ENCODE assay signal across 19 cellular contexts in genomic region chr5:119136666-119137318, GRCh38.
A peak's percentile ranks its signal among the peaks of the same experiment; 100 is the strongest.
DNase-seq lines count a peak whose midpoint lies in the region; ATAC-seq, FAIRE-seq and TF ChIP-seq lines count a peak whose summit lies in the region.
"Had no signal": no experiment of that assay in that cellular context is flagged by ENCODE, and none has a peak within 500 bp of the region (broad histone marks: within the 10 kb centered on the region; RNA-seq: fewer than 3 reads in every experiment).

No MANE protein-coding gene starts in this region.

- H3K9ac ChIP-seq in GM12878 (ENCODE audit: control insufficient read depth, insufficient read depth, low read length) (no peak overlapping the region), H1 (replicated peaks in 1 of 4; ENCODE audit: extremely low read depth in 1 of 4, low read depth in 3 of 4, low read length in 3 of 4) (no peak overlapping the region), neuronal stem cell (ENCODE audit: low read depth, low read length, poor library complexity) (no peak overlapping the region), HepG2 (ENCODE audit: insufficient read depth, low read depth, low read length) (no peak overlapping the region)

- intact Hi-C loops in GM12878 (cut with micrococcal nuclease; ENCODE audit: unreplicated experiment) (no loop called here), HepG2 (cut with micrococcal nuclease; ENCODE audit: unreplicated experiment) (no loop called here)

- H3K4me1 ChIP-seq in GM12878 (ENCODE audit: control insufficient read depth, insufficient read depth, low read length) (no peaks in the 10 kb centered on the region), H1 (replicated peaks in 1 of 4; ENCODE audit: control insufficient read depth in 3 of 4, insufficient read depth in 4 of 4, low read length in 3 of 4) (no peaks in the 10 kb centered on the region), neuronal stem cell (ENCODE audit: control insufficient read depth in 2 of 2, insufficient read depth in 1 of 2, low read depth in 1 of 2, low read length in 2 of 2) (no peaks in the 10 kb centered on the region), HepG2 (ENCODE audit: insufficient read depth, low read length) (no peaks in the 10 kb centered on the region), small intestine (ENCODE audit: control insufficient read depth in 2 of 2, insufficient read depth in 1 of 2, low read depth in 1 of 2, low read length in 1 of 2) (no peaks in the 10 kb centered on the region)
- H3K4me1 ChIP-seq: Caco-2 had no signal

- H3K18ac ChIP-seq in H1 (ENCODE audit: extremely low read depth, low read length) (no peak overlapping the region), neuronal stem cell (ENCODE audit: low read length) (no peak overlapping the region)

- no peak overlapping the region for H2BK5ac ChIP-seq in H1 (ENCODE audit: low read depth, low read length)
- H2BK5ac ChIP-seq in neuronal stem cell (ENCODE audit: low read length), result peak overlapping the region; percentile 24

- H4K5ac ChIP-seq in H1 (ENCODE audit: insufficient read length, low read depth, low read length), result no peak overlapping the region

- no peak overlapping the region for H2BK20ac ChIP-seq in H1 (ENCODE audit: low read length)

- CTCF ChIA-PET in GM12878 (lab: Yijun Ruan, JAX), result no interaction called here
- CTCF ChIA-PET in H1 (lab: Charles Lee; ENCODE audit: partially characterized antibody), result no interaction called here
- CTCF ChIA-PET in HepG2 (lab: Yijun Ruan, JAX; ENCODE audit: low intra/inter-chr PET ratio, low total read pairs), result no interaction called here

- H3K9me3 ChIP-seq in GM12878 (replicated peaks; ENCODE audit: control insufficient read depth, insufficient read depth, low read length), result peaks cover 22% of the 10 kb centered on the region
- peaks cover 49% of the 10 kb centered on the region in 2 experiments for H3K9me3 ChIP-seq in H1 (ENCODE audit: insufficient read depth in 2 of 2, low read depth in 1 of 2, low read length in 1 of 2)
- peaks cover 10 to 48% of the 10 kb centered on the region in 2 donors for H3K9me3 ChIP-seq in neuronal stem cell (replicated peaks in 1 of 2; ENCODE audit: control insufficient read depth in 2 of 2, insufficient read depth in 1 of 2, low read depth in 1 of 2, low read length in 2 of 2)
- H3K9me3 ChIP-seq in HepG2 (ENCODE audit: low read length), result peaks cover 18% of the 10 kb centered on the region
- H3K9me3 ChIP-seq in small intestine (ENCODE audit: control insufficient read depth, low read depth), result no peaks in the 10 kb centered on the region

- DNase-seq in GM12878 (ENCODE audit: low read depth, low spot score), result no peak
- DNase-seq in H1 (ENCODE audit: low read depth in 1 of 2, low spot score in 2 of 2), result no peak
- DNase-seq in neuronal stem cell (ENCODE audit: low spot score), result no peak
- no peak for DNase-seq in HepG2 (ENCODE audit: low spot score)
- DNase-seq in small intestine, result no peak
- DNase-seq: ACHN; AML-193; Caco-2; CD4-positive, alpha-beta T cell; GOT3; H9 had no signal

- WGBS in GM12878 (ENCODE audit: insufficient coverage, insufficient replicate concordance, low lambda C conversion rate, missing lambda C conversion rate), result 96% methylated on average over 7 of the region's 7 CpGs
- WGBS in H1 (ENCODE audit: extremely low coverage in 1 of 2, insufficient coverage in 1 of 2, insufficient read length in 1 of 2, insufficient replicate concordance in 2 of 2, low coverage in 1 of 2, low lambda C conversion rate in 2 of 2, missing lambda C conversion rate in 1 of 2), 2 experiments, result 96% methylated on average over 7 of the region's 7 CpGs; no CpG with 5 or more reads in 1 of the 2 experiments
- no CpG with 5 or more reads among the region's 7 CpGs for WGBS in neuronal stem cell (ENCODE audit: extremely low coverage in 2 of 2, insufficient read length in 2 of 2, insufficient replicate concordance in 1 of 2), 2 donors
- 97% methylated on average over 6 of the region's 7 CpGs for WGBS in HepG2 (ENCODE audit: low lambda C conversion rate)
- 98 to 99% (median 99%) methylated on average over 7 of the region's 7 CpGs for WGBS in small intestine, 3 donors

- no peak overlapping the region for H3K23ac ChIP-seq in H1 (ENCODE audit: insufficient read length)
- H3K23ac ChIP-seq in neuronal stem cell (ENCODE audit: low read depth, low read length, poor library complexity), result no peak overlapping the region

- H3K79me1 ChIP-seq in H1 (ENCODE audit: low read depth, low read length), result no peaks in the 10 kb centered on the region
- no peaks in the 10 kb centered on the region for H3K79me1 ChIP-seq in neuronal stem cell (ENCODE audit: low read depth, low read length)

- H3K36me3 ChIP-seq in GM12878 (ENCODE audit: control insufficient read depth in 2 of 2, insufficient read depth in 2 of 2, low read length in 1 of 2), result peaks cover 3 to 29% of the 10 kb centered on the region in 2 experiments; a peak in 3 of 4 replicates
- H3K36me3 ChIP-seq in H1 (ENCODE audit: control insufficient read depth in 2 of 4, insufficient read depth in 4 of 4, low read length in 3 of 4), result peaks cover 3 to 71% (median 37%) of the 10 kb centered on the region in 4 experiments; a peak in 7 of 8 replicates
- H3K36me3 ChIP-seq in neuronal stem cell (replicated peaks in 1 of 2; ENCODE audit: control insufficient read depth in 2 of 2, insufficient read depth in 2 of 2, low read length in 2 of 2), result peaks cover 5 to 29% of the 10 kb centered on the region in 2 donors
- H3K36me3 ChIP-seq in HepG2 (replicated peaks in 1 of 2; ENCODE audit: control insufficient read depth in 1 of 2, insufficient read depth in 2 of 2, low read length in 2 of 2), result no peaks in the 10 kb centered on the region; a peak in 2 of 5 replicates
- peaks cover 0 to 12% of the 10 kb centered on the region in 2 donors for H3K36me3 ChIP-seq in small intestine (ENCODE audit: control insufficient read depth in 2 of 2, insufficient read depth in 2 of 2, low read length in 2 of 2)

- H3K27ac ChIP-seq in GM12878 (ENCODE audit: control insufficient read depth, insufficient read depth) (no peak overlapping the region), H1 (ENCODE audit: low read depth, low read length) (no peak overlapping the region), neuronal stem cell (replicated peaks; ENCODE audit: low read length) (no peak overlapping the region), HepG2 (ENCODE audit: extremely low read length, insufficient read depth, low read length) (no peak overlapping the region), small intestine (ENCODE audit: low read depth in 1 of 2, low read length in 1 of 2) (no peak overlapping the region)
- H3K27ac ChIP-seq: C4-2B had no signal

- POLR2A ChIA-PET in GM12878 (lab: Charles Lee), result no interaction called here
- POLR2A ChIA-PET in H1 (lab: Charles Lee; ENCODE audit: partially characterized antibody), result no interaction called here
- POLR2A ChIA-PET in HepG2 (lab: Yijun Ruan, JAX), result no interaction called here

- H3K4me3 ChIP-seq in GM12878 (no peak overlapping the region), H1 (ENCODE audit: extremely low read depth in 1 of 4, insufficient read depth in 2 of 4, low read depth in 3 of 4, low read length in 4 of 4) (no peak overlapping the region), neuronal stem cell (ENCODE audit: low read length in 2 of 2) (no peak overlapping the region), HepG2 (replicated peaks in 1 of 3; ENCODE audit: insufficient read depth in 1 of 3, low read depth in 2 of 3, low read length in 3 of 3) (no peak overlapping the region), small intestine (ENCODE audit: low read depth in 1 of 2, low read length in 2 of 2) (no peak overlapping the region)

- H3K23me2 ChIP-seq in H1 (ENCODE audit: low read depth, low read length), result no peaks in the 10 kb centered on the region

- H4K8ac ChIP-seq in H1 (ENCODE audit: extremely low read depth, insufficient read depth, low read length), result no peak overlapping the region
- no peak overlapping the region for H4K8ac ChIP-seq in neuronal stem cell (ENCODE audit: low read depth, low read length)

- H3K79me2 ChIP-seq in GM12878 (ENCODE audit: control insufficient read depth, insufficient read depth, low read length), result no peaks in the 10 kb centered on the region
- H3K79me2 ChIP-seq in H1 (ENCODE audit: control insufficient read depth in 1 of 2, insufficient read depth in 2 of 2, low read length in 2 of 2), result no peaks in the 10 kb centered on the region
- H3K79me2 ChIP-seq in HepG2 (ENCODE audit: insufficient read depth, low read length), result no peaks in the 10 kb centered on the region

- H4K20me1 ChIP-seq in GM12878 (ENCODE audit: control insufficient read depth, insufficient read depth), result no peaks in the 10 kb centered on the region
- H4K20me1 ChIP-seq in H1 (replicated peaks in 1 of 2; ENCODE audit: control insufficient read depth in 1 of 2, insufficient read depth in 2 of 2, low read length in 2 of 2), result no peaks in the 10 kb centered on the region
- H4K20me1 ChIP-seq in HepG2 (ENCODE audit: insufficient read depth, low read length), result no peaks in the 10 kb centered on the region

- no peak for ATAC-seq in GM12878
- ATAC-seq in HepG2, result no peak
- ATAC-seq in GM19455 (IDR thresholded peaks at IDR 0.05; ENCODE audit: unreplicated experiment), result no peak
- no peak for ATAC-seq in HG02870 (IDR thresholded peaks at IDR 0.05; ENCODE audit: unreplicated experiment)

- H2BK12ac ChIP-seq in H1 (ENCODE audit: low read depth, low read length) (no peak overlapping the region), neuronal stem cell (ENCODE audit: low read length) (no peak overlapping the region)

- TF ChIP-seq EP300 in GM12878 (IDR thresholded peaks at IDR 0.05; ENCODE audit: borderline replicate concordance in 1 of 2, control insufficient read depth in 1 of 2, low read depth in 2 of 2, low read length in 2 of 2) (no peak), H1 (IDR thresholded peaks at IDR 0.05; ENCODE audit: borderline replicate concordance in 1 of 2, low read depth in 2 of 2, low read length in 2 of 2) (no peak), HepG2 (IDR thresholded peaks at IDR 0.05; ENCODE audit: low read depth in 2 of 2, low read length in 2 of 2) (no peak), HepG2 (CRISPR knock-in tag; IDR thresholded peaks at IDR 0.05; ENCODE audit: borderline replicate concordance) (no peak)

- H4K91ac ChIP-seq in H1 (replicated peaks; ENCODE audit: insufficient read length, low read length) (no peak overlapping the region), neuronal stem cell (ENCODE audit: low read depth, low read length, poor library complexity) (no peak overlapping the region)

- no peak for FAIRE-seq in GM12878 (lab: Jason Lieb, UNC)
- no peak for FAIRE-seq in H1 (lab: Jason Lieb, UNC)
- no peak for FAIRE-seq in HepG2 (lab: Jason Lieb, UNC)
- no peak for FAIRE-seq in small intestine (lab: Jason Lieb, UNC)
- FAIRE-seq: A204.1, D721Med, G401.6, GM12892, GM18507 had no signal

- H3K27me3 ChIP-seq in GM12878 (replicated peaks in 1 of 2; ENCODE audit: control insufficient read depth in 2 of 2, insufficient read depth in 2 of 2, low read length in 1 of 2) (no peaks in the 10 kb centered on the region), H1 (replicated peaks in 1 of 4; ENCODE audit: control insufficient read depth in 3 of 4, extremely low read depth in 1 of 4, insufficient read depth in 3 of 4, low read length in 3 of 4) (no peaks in the 10 kb centered on the region), neuronal stem cell (ENCODE audit: control insufficient read depth in 3 of 3, insufficient read depth in 3 of 3, low read depth in 1 of 3, low read length in 3 of 3) (no peaks in the 10 kb centered on the region), HepG2 (ENCODE audit: control insufficient read depth in 1 of 2, insufficient read depth in 2 of 2, low read length in 2 of 2) (no peaks in the 10 kb centered on the region; a peak in 1 of 5 replicates), small intestine (ENCODE audit: control insufficient read depth in 2 of 2, insufficient read depth in 2 of 2, low read length in 2 of 2) (no peaks in the 10 kb centered on the region)

- no TSS peak for BruUV-seq in GM12878 (replicated peaks; lab: Mats Ljungman, UMichigan)
- no TSS peak for BruUV-seq in HepG2 (replicated peaks; lab: Mats Ljungman, UMichigan)

- H3K4me2 ChIP-seq in GM12878 (ENCODE audit: control insufficient read depth, insufficient read depth), result no peak overlapping the region
- no peak overlapping the region for H3K4me2 ChIP-seq in H1 (ENCODE audit: insufficient read depth in 1 of 2, low read depth in 2 of 2, low read length in 2 of 2)
- no peak overlapping the region for H3K4me2 ChIP-seq in neuronal stem cell (ENCODE audit: insufficient read depth, low read length, poor library complexity, severe bottlenecking)
- H3K4me2 ChIP-seq in HepG2 (ENCODE audit: low read depth, low read length), result no peak overlapping the region

- no peak overlapping the region for H2BK120ac ChIP-seq in H1 (replicated peaks; ENCODE audit: low read depth, low read length)
- H2BK120ac ChIP-seq in neuronal stem cell (ENCODE audit: low read depth, low read length), result no peak overlapping the region

- no peak overlapping the region for H2AFZ ChIP-seq in GM12878 (ENCODE audit: control insufficient read depth, low read depth, low read length)
- H2AFZ ChIP-seq in H1 (ENCODE audit: low read length), result no peak overlapping the region
- H2AFZ ChIP-seq in neuronal stem cell (ENCODE audit: low read length), result no peak overlapping the region
- no peak overlapping the region for H2AFZ ChIP-seq in HepG2 (ENCODE audit: low read length)

- in situ Hi-C loops in GM12878 (cut with MboI) (no loop called here), HepG2 (cut with HindIII; ENCODE audit: extremely low pct_ligation_motif_present, low pct_unique_long_range_greater_than_20kb) (no loop called here)

- H2BK15ac ChIP-seq in H1 (ENCODE audit: low read length), result no peak overlapping the region
- H2BK15ac ChIP-seq in neuronal stem cell (ENCODE audit: low read length), result no peak overlapping the region

- SMC1A ChIA-PET in GM12878 (lab: Charles Lee; ENCODE audit: uncharacterized antibody, unreplicated experiment), result no interaction called here

- H3K14ac ChIP-seq in H1 (ENCODE audit: insufficient read length) (no peak overlapping the region), neuronal stem cell (ENCODE audit: low read length) (no peak overlapping the region)

- H3K4ac ChIP-seq in H1 (replicated peaks; ENCODE audit: insufficient read length, low read depth, low read length) (no peak overlapping the region), neuronal stem cell (ENCODE audit: low read length) (no peak overlapping the region)

- TF ChIP-seq CTCF in GM12878 (IDR thresholded peaks at IDR 0.05 in 2 of 3, conservative IDR thresholded peaks at IDR 0.05 in 1 of 3; ENCODE audit: control insufficient read depth in 2 of 3, extremely low read depth in 1 of 3, insufficient read depth in 1 of 3, low read depth in 3 of 3, low read length in 3 of 3) (no peak), H1 (IDR thresholded peaks at IDR 0.05; ENCODE audit: control extremely low read depth in 1 of 3, insufficient read depth in 1 of 3, low read depth in 1 of 3, low read length in 3 of 3) (no peak), HepG2 (CRISPR knock-in tag; IDR thresholded peaks at IDR 0.05) (no peak)

- H2AK5ac ChIP-seq in H1 (ENCODE audit: low read depth, low read length) (no peak overlapping the region), neuronal stem cell (ENCODE audit: low read depth, low read length) (no peak overlapping the region)

- RAD21 ChIA-PET in GM12878 (lab: Charles Lee; ENCODE audit: unreplicated experiment), result no interaction called here

- no peak overlapping the region for H3K56ac ChIP-seq in H1 (replicated peaks; ENCODE audit: insufficient read length, low read depth, low read length)

- TF ChIP-seq POLR2A in GM12878 (IDR thresholded peaks at IDR 0.05; ENCODE audit: low read depth, low read length), result no peak
- TF ChIP-seq POLR2A in H1 (IDR thresholded peaks at IDR 0.05; ENCODE audit: control extremely low read depth in 1 of 2, low read depth in 2 of 2, low read length in 2 of 2), result no peak
- TF ChIP-seq POLR2A in HepG2 (IDR thresholded peaks at IDR 0.05; ENCODE audit: insufficient read depth in 1 of 2, low read depth in 2 of 2, low read length in 2 of 2), result no peak

- TF ChIP-seq RAD21 in GM12878 (IDR thresholded peaks at IDR 0.05; ENCODE audit: insufficient read depth, low read depth, low read length), result no peak
- TF ChIP-seq RAD21 in H1 (IDR thresholded peaks at IDR 0.05 in 1 of 2, conservative IDR thresholded peaks at IDR 0.05 in 1 of 2; ENCODE audit: low read depth in 2 of 2, low read length in 2 of 2), result no peak
- TF ChIP-seq RAD21 in HepG2 (CRISPR knock-in tag; IDR thresholded peaks at IDR 0.05), result no peak

Comparison
In these comparisons a context has a peak if more than half of its experiments do, and no peak if none do; other contexts are left out.
1. Of the 75 proteins assayed by ChIP-seq in both HepG2 and GM12878: peak only in HepG2: none; only in GM12878: CBX5; in both: none; in neither: 74.